In genomic region chr1:200405273-200405672, GRCh38 we compare ENCODE assay signal across 12 cellular contexts. TPM values are rescaled to one million over a fixed set of nuclear protein-coding genes. Genes with fewer than 3 reads are reported as not detected.
DNase-seq lines count a peak whose midpoint lies in the region; ATAC-seq and TF ChIP-seq lines count a peak whose summit lies in the region.
"Had no signal": no experiment of that assay in that cellular context is flagged by ENCODE, and none has a peak within 500 bp of the region (broad histone marks: within the 10 kb centered on the region; RNA-seq: fewer than 3 reads in every experiment).

No MANE protein-coding gene starts in this region.

- H3K4me1 Mint-ChIP-seq in CD8-positive, alpha-beta T cell (ENCODE audit: low read depth): peaks cover 79% of the 10 kb centered on the region

- H3K36me3 Mint-ChIP-seq in CD8-positive, alpha-beta T cell: peaks cover 60% of the 10 kb centered on the region

- H3K36me3 ChIP-seq in CD8-positive, alpha-beta T cell (ENCODE audit: insufficient read depth, low read length): peaks cover 4% of the 10 kb centered on the region
- H3K36me3 ChIP-seq in Loucy (ENCODE audit: insufficient read depth, low read length): no peaks in the 10 kb centered on the region
- H3K36me3 ChIP-seq in mammary epithelial cell (ENCODE audit: insufficient read depth, low read length): peaks cover 20% of the 10 kb centered on the region
- H3K36me3 ChIP-seq in mesodermal cell (ENCODE audit: control insufficient read depth, insufficient read depth, low read length): peaks cover 55% of the 10 kb centered on the region

- no peaks in the 10 kb centered on the region for H3K9me3 ChIP-seq in CD8-positive, alpha-beta T cell (ENCODE audit: low read length)
- H3K9me3 ChIP-seq in Loucy (ENCODE audit: insufficient read depth, low read depth, low read length) (no peaks in the 10 kb centered on the region), mammary epithelial cell (replicated peaks; ENCODE audit: insufficient read depth, low read length) (no peaks in the 10 kb centered on the region), mesodermal cell (ENCODE audit: control insufficient read depth, low read length) (no peaks in the 10 kb centered on the region)

- intact Hi-C loops in CD8-positive, alpha-beta T cell (cut with DNase I, micrococcal nuclease): loop anchor here in 1 of 2 experiments (5.0 to 10.0 kb wide), 2 partner anchors 103 to 330 kb away; partner anchors contain the start of gene CAMSAP2
- intact Hi-C loops in mammary epithelial cell (cut with micrococcal nuclease): loop anchor here (5.0 kb wide), 1 partner anchor 103 kb away; no protein-coding TSS in a partner anchor

- no peak for DNase-seq in CD8-positive, alpha-beta T cell
- DNase-seq in mammary epithelial cell: no peak
- no peak for DNase-seq in stimulated activated CD4-positive, alpha-beta T cell treated with anti-CD3 and anti-CD28 coated beads, Interleukin-15, amount 100 ng/mL, for 24 hours
- no peak for DNase-seq in activated T-cell treated with anti-CD3 and anti-CD28 coated beads, Interleukin-2, amount 50 U/mL, for 1 hour
- DNase-seq: activated CD4-positive, alpha-beta memory T cell treated with anti-CD3 and anti-CD28 coated beads for 36 hours; aorta; NCI-H1092; NCI-H526 treated with DMSO at 0.1 percent for 48 hours had no signal

- peaks cover 3% of the 10 kb centered on the region for H3K9me3 Mint-ChIP-seq in CD8-positive, alpha-beta T cell
- H3K9me3 Mint-ChIP-seq: activated CD4-positive, alpha-beta memory T cell treated with anti-CD3 and anti-CD28 coated beads for 36 hours had no signal

- TF ChIP-seq CTCF in CD8-positive, alpha-beta T cell (IDR thresholded peaks at IDR 0.05): no peak
- TF ChIP-seq CTCF in Loucy (conservative IDR thresholded peaks at IDR 0.05; ENCODE audit: low read length) (no peak), mammary epithelial cell (conservative IDR thresholded peaks at IDR 0.05 in 1 of 2, IDR thresholded peaks at IDR 0.05 in 1 of 2; ENCODE audit: extremely low read depth in 1 of 2, insufficient read depth in 1 of 2, low read depth in 1 of 2, low read length in 2 of 2) (no peak)

- H2AFZ ChIP-seq in Loucy (ENCODE audit: low read length) (no peak overlapping the region), mammary epithelial cell (ENCODE audit: low read depth, low read length) (no peak overlapping the region)

- H3K4me3 Mint-ChIP-seq in CD8-positive, alpha-beta T cell: peak overlapping the region; percentile 43
- H3K4me3 Mint-ChIP-seq: activated CD4-positive, alpha-beta memory T cell treated with anti-CD3 and anti-CD28 coated beads for 36 hours had no signal

- H3K9me2 ChIP-seq in Loucy (replicated peaks; ENCODE audit: low read depth, low read length): no peaks in the 10 kb centered on the region

- in situ Hi-C loops in mammary epithelial cell (cut with MboI; ENCODE audit: low sequenced_read_pairs in 2 of 2): no loop called here

- ATAC-seq in CD8-positive, alpha-beta T cell: no peak
- ATAC-seq in HG03135 (IDR thresholded peaks at IDR 0.05; ENCODE audit: unreplicated experiment): no peak
- ATAC-seq in HG02840 (IDR thresholded peaks at IDR 0.05; ENCODE audit: low FRiP score, unreplicated experiment): no peak

- no peaks in the 10 kb centered on the region for H3K27me3 Mint-ChIP-seq in CD8-positive, alpha-beta T cell (ENCODE audit: low read depth)
- H3K27me3 Mint-ChIP-seq: activated CD4-positive, alpha-beta memory T cell treated with anti-CD3 and anti-CD28 coated beads for 36 hours had no signal

- no peak overlapping the region for H3K27ac Mint-ChIP-seq in CD8-positive, alpha-beta T cell
- H3K27ac Mint-ChIP-seq: activated CD4-positive, alpha-beta memory T cell treated with anti-CD3 and anti-CD28 coated beads for 36 hours had no signal

- BruUV-seq in mammary epithelial cell (replicated peaks; lab: Mats Ljungman, UMichigan): no TSS peak

- H4K20me1 ChIP-seq in Loucy (ENCODE audit: insufficient read depth, low read length, poor library complexity, severe bottlenecking): peaks cover 63% of the 10 kb centered on the region
- no peaks in the 10 kb centered on the region for H4K20me1 ChIP-seq in mammary epithelial cell (ENCODE audit: insufficient read depth, low read length)

- H3K4me1 ChIP-seq in CD8-positive, alpha-beta T cell (ENCODE audit: insufficient read depth, low read length): peaks cover 42% of the 10 kb centered on the region
- H3K4me1 ChIP-seq in Loucy (ENCODE audit: insufficient read depth, low read length, poor library complexity, severe bottlenecking) (peaks cover 50% of the 10 kb centered on the region), mammary epithelial cell (ENCODE audit: insufficient read depth, low read length) (peaks cover 32% of the 10 kb centered on the region), mesodermal cell (ENCODE audit: control insufficient read depth, insufficient read depth, low read length, poor library complexity, severe bottlenecking) (peaks cover 17% of the 10 kb centered on the region)

- 0 out of 2 replicates have a peak, but pooled peaks cover 5% of the 10 kb centered on the region for H3F3A ChIP-seq in Loucy (ENCODE audit: low read depth)

- dilution Hi-C loops in mammary epithelial cell (cut with HindIII; ENCODE audit: low sequenced_read_pairs): no loop called here

- no peak overlapping the region for H3K9ac ChIP-seq in Loucy (ENCODE audit: low read depth, low read length, poor library complexity, severe bottlenecking)
- no peak overlapping the region for H3K9ac ChIP-seq in mammary epithelial cell (ENCODE audit: insufficient read depth, low read length)

- peaks cover 72% of the 10 kb centered on the region for H3K79me2 ChIP-seq in Loucy (ENCODE audit: insufficient read depth, low read length)
- H3K79me2 ChIP-seq in mammary epithelial cell (ENCODE audit: insufficient read depth, low read length): peaks cover 79% of the 10 kb centered on the region

- CTCF ChIA-PET in CD8-positive, alpha-beta T cell (lab: Charles Lee): no interaction called here
- CTCF ChIA-PET in mammary epithelial cell (lab: Charles Lee; ENCODE audit: low non-redundant PET): no interaction called here

- H3K4me3 ChIP-seq in CD8-positive, alpha-beta T cell (ENCODE audit: low read depth, low read length): no peak overlapping the region
- H3K4me3 ChIP-seq in Loucy (ENCODE audit: low read length, poor library complexity, severe bottlenecking) (peak overlapping the region; percentile 96), mammary epithelial cell (replicated peaks in 1 of 3; ENCODE audit: insufficient read depth in 1 of 3, low read depth in 2 of 3, low read length in 3 of 3) (peak overlapping the region in 1 of 3 experiments; percentile 14), mesodermal cell (ENCODE audit: extremely low read depth, insufficient read depth, low read length, poor library complexity, severe bottlenecking) (peak overlapping the region; percentile 15)

- H3K4me2 ChIP-seq in Loucy (ENCODE audit: low read depth, low read length, poor library complexity, severe bottlenecking): peak overlapping the region; percentile 79
- H3K4me2 ChIP-seq in mammary epithelial cell (ENCODE audit: insufficient read depth, low read depth, low read length): peak overlapping the region; percentile 63

- H3K27ac ChIP-seq in CD8-positive, alpha-beta T cell (ENCODE audit: low read depth, low read length): no peak overlapping the region
- H3K27ac ChIP-seq in mammary epithelial cell (ENCODE audit: insufficient read depth, low read depth, low read length) (no peak overlapping the region), mesodermal cell (ENCODE audit: low read depth, low read length, severe bottlenecking) (no peak overlapping the region)

- no peaks in the 10 kb centered on the region for H3K27me3 ChIP-seq in CD8-positive, alpha-beta T cell (ENCODE audit: insufficient read depth, low read length)
- no peaks in the 10 kb centered on the region for H3K27me3 ChIP-seq in Loucy (ENCODE audit: insufficient read depth, low read length, poor library complexity, severe bottlenecking)
- H3K27me3 ChIP-seq in mammary epithelial cell (ENCODE audit: insufficient read depth, low read length): no peaks in the 10 kb centered on the region

- 66% methylated on average over 2 of the region's 2 CpGs for whole genome bisulfite sequencing in mammary epithelial cell (ENCODE audit: low coverage, missing lambda C conversion rate)
- no CpG with 5 or more reads among the region's 2 CpGs for WGBS in mesodermal cell (ENCODE audit: insufficient coverage in 2 of 2), 2 experiments

- POLR2A ChIA-PET in CD8-positive, alpha-beta T cell (lab: Charles Lee): no interaction called here

RNA-seq across cellular contexts. Expression of gene ZNF281, which starts 4.6 kb away (rescaled TPM):
- total RNA-seq in CD8-positive, alpha-beta T cell: 10 to 100 TPM; 31.0 to 32.9 TPM
- total RNA-seq in mammary epithelial cell: 10 to 100 TPM; 27.5 to 42.2 TPM
- polyA plus RNA-seq in mammary epithelial cell: 6.9 TPM
- 24.4 TPM for polyA minus RNA-seq in mammary epithelial cell
- polyA plus RNA-seq in mesodermal cell (2013, experiment 1 of 2): 27.1 TPM
- polyA plus RNA-seq in mesodermal cell (2013, experiment 2 of 2): 28.1 TPM
